32 cellular contexts compared by ENCODE assay signal in the genomic region with DNA sequence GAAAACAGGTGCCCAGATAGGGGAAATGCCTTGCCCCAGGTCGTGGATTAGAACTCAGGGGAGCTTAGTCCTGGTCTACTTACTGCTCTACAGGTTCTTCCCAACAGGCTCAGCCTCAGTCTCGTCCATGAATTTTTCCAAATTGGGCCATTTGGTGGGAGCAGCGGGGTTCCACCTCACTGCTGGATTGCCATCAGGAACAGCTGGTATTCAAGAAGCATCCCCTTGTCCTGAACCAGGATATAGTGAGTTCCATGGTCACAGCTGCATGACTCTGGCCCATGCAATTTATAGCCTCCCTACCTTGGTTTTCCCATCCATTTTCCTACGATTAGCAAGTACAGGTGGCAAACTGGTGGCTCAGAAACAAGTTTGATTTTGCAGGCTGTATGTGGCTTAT. TPM values are rescaled to one million over a fixed set of nuclear protein-coding genes. Genes with fewer than 3 reads are reported as not detected.
"Had no signal": no experiment of that assay in that cellular context is flagged by ENCODE, and none has a peak within 500 bp of the region (broad histone marks: within the 10 kb centered on the region; RNA-seq: fewer than 3 reads in every experiment).

No MANE protein-coding gene starts in this region.

- H3K9me3 ChIP-seq: esophagus muscularis mucosa, gastrocnemius medialis had no signal

- H3K4me3 Mint-ChIP-seq: activated CD4-positive, alpha-beta T cell treated with anti-CD3 and anti-CD28 coated beads, Interleukin-2, amount 10 ng/mL, durations not matched to agents 7 days and 5 days; activated CD8-positive, alpha-beta T cell treated with anti-CD3 and anti-CD28 coated beads for 36 hours; activated naive CD8-positive, alpha-beta T cell; activated T-cell treated with anti-CD3 and anti-CD28 coated beads, Interleukin-2, amount 50 U/mL, for 4 hours; activated T-helper 17 cell treated with anti-CD3 and anti-CD28 coated beads, Interleukin-2, amount 50 U/mL, for 72 hours; central memory CD8-positive, alpha-beta T cell; dendritic cell treated with granulocyte-macrophage colony-stimulating factor and Interleukin-4, amounts not matched to agents 40 ng/mL and 50 ng/mL, for 4 days had no signal

- ATAC-seq: activated CD8-positive, alpha-beta T cell treated with anti-CD3 and anti-CD28 coated beads for 36 hours; activated T-cell treated with anti-CD3 and anti-CD28 coated beads, Interleukin-2, amount 50 U/mL, for 4 hours; activated T-helper 17 cell treated with anti-CD3 and anti-CD28 coated beads, Interleukin-2, amount 50 U/mL, for 72 hours; foreskin keratinocyte; gastrocnemius medialis had no signal

- DNase-seq: activated CD4-positive, alpha-beta T cell treated with anti-CD3 and anti-CD28 coated beads for 1 hour; activated CD4-positive, alpha-beta T cell treated with anti-CD3 and anti-CD28 coated beads for 4 hours; activated CD4-positive, alpha-beta T cell treated with anti-CD3 and anti-CD28 coated beads, Interleukin-2, amount 10 ng/mL, durations not matched to agents 7 days and 5 days; activated CD4-positive, alpha-beta T cell treated with anti-CD3 and anti-CD28 coated beads, Interleukin-2, amount 50 U/mL, for 48 hours; activated CD8-positive, alpha-beta memory T cell treated with anti-CD3 and anti-CD28 coated beads for 24 hours; activated CD8-positive, alpha-beta T cell treated with anti-CD3 and anti-CD28 coated beads for 36 hours; activated effector memory CD4-positive, alpha-beta T cell treated with Interleukin-2 at 50 U/mL for 16 hours; activated gamma-delta T cell treated with Interleukin-2 at 50 U/mL for 16 hours; activated naive CD4-positive, alpha-beta T cell treated with anti-CD3 and anti-CD28 coated beads, Interleukin-2, amount 50 U/mL, for 16 hours; activated naive CD4-positive, alpha-beta T cell treated with Interleukin-2 at 50 U/mL for 16 hours; activated T-cell treated with anti-CD3 and anti-CD28 coated beads, Interleukin-2, amount 50 U/mL, for 4 hours; amniotic stem cell; anterior cingulate cortex; brain microvascular endothelial cell; dorsolateral prefrontal cortex; effector memory CD4-positive, alpha-beta T cell; erythroblast; foreskin keratinocyte; gastrocnemius medialis; glutamatergic neuron; T-helper 2 cell had no signal

- H3K27me3 Mint-ChIP-seq: activated CD8-positive, alpha-beta T cell treated with anti-CD3 and anti-CD28 coated beads for 36 hours had no signal

- H3K4me3 ChIP-seq: coronary artery, dorsolateral prefrontal cortex, esophagus muscularis mucosa, gastrocnemius medialis had no signal

- H3K9me3 Mint-ChIP-seq: activated CD4-positive, alpha-beta T cell treated with anti-CD3 and anti-CD28 coated beads, Interleukin-2, amount 10 ng/mL, durations not matched to agents 7 days and 5 days; activated CD8-positive, alpha-beta T cell treated with anti-CD3 and anti-CD28 coated beads for 36 hours; activated T-cell treated with anti-CD3 and anti-CD28 coated beads, Interleukin-2, amount 50 U/mL, for 4 hours; activated T-helper 17 cell treated with anti-CD3 and anti-CD28 coated beads, Interleukin-2, amount 50 U/mL, for 72 hours; central memory CD8-positive, alpha-beta T cell; dendritic cell treated with granulocyte-macrophage colony-stimulating factor and Interleukin-4, amounts not matched to agents 40 ng/mL and 50 ng/mL, for 4 days had no signal

- H3K27me3 ChIP-seq: brain microvascular endothelial cell, dorsolateral prefrontal cortex, esophagus muscularis mucosa, foreskin keratinocyte had no signal

- H3K27ac ChIP-seq: brain microvascular endothelial cell, coronary artery, dorsolateral prefrontal cortex, esophagus muscularis mucosa, foreskin keratinocyte, gastrocnemius medialis had no signal

- H3K27ac Mint-ChIP-seq: activated CD4-positive, alpha-beta T cell treated with anti-CD3 and anti-CD28 coated beads, Interleukin-2, amount 10 ng/mL, durations not matched to agents 7 days and 5 days; activated CD8-positive, alpha-beta T cell treated with anti-CD3 and anti-CD28 coated beads for 36 hours; activated naive CD8-positive, alpha-beta T cell; activated T-helper 17 cell treated with anti-CD3 and anti-CD28 coated beads, Interleukin-2, amount 50 U/mL, for 72 hours; dendritic cell treated with granulocyte-macrophage colony-stimulating factor and Interleukin-4, amounts not matched to agents 40 ng/mL and 50 ng/mL, for 4 days had no signal

- H3K36me3 ChIP-seq: brain microvascular endothelial cell, esophagus muscularis mucosa, gastrocnemius medialis had no signal

RNA-seq across cellular contexts. Expression of a gene that starts 23.4 kb away (rescaled TPM):
- total RNA-seq: activated CD8-positive, alpha-beta T cell treated with anti-CD3 and anti-CD28 coated beads for 36 hours; activated T-helper 17 cell treated with anti-CD3 and anti-CD28 coated beads, Interleukin-2, amount 50 U/mL, for 72 hours had no signal

RNA-seq across cellular contexts. Expression of a gene that starts 36.7 kb away (rescaled TPM):
- total RNA-seq: activated CD4-positive, alpha-beta T cell treated with anti-CD3 and anti-CD28 coated beads, Interleukin-2, amount 10 ng/mL, durations not matched to agents 7 days and 5 days; activated CD8-positive, alpha-beta T cell treated with anti-CD3 and anti-CD28 coated beads for 36 hours; activated T-cell treated with anti-CD3 and anti-CD28 coated beads, Interleukin-2, amount 50 U/mL, for 4 hours; activated T-helper 17 cell treated with anti-CD3 and anti-CD28 coated beads, Interleukin-2, amount 50 U/mL, for 72 hours; astrocyte; bronchial epithelial cell; cardiac septum; cerebellum; esophagus muscularis mucosa; foreskin keratinocyte; T-helper 1 cell treated with Interleukin-12 subunit alpha and Interleukin-12 subunit beta and Interleukin-4 antibody, amounts not matched to agents 30 ng/mL and 1 ng/mL, for 36 hours had no signal
- polyA plus RNA-seq: foreskin keratinocyte had no signal
